18 cellular contexts compared by ENCODE assay signal in genomic region chr19:29560313-29561075, GRCh38. TPM values are rescaled to one million over a fixed set of nuclear protein-coding genes. Genes with fewer than 3 reads are reported as not detected.
"Had no signal": no experiment of that assay in that cellular context is flagged by ENCODE, and none has a peak within 500 bp of the region (broad histone marks: within the 10 kb centered on the region; RNA-seq: fewer than 3 reads in every experiment).

No MANE protein-coding gene starts in this region.

- H3K4me1 ChIP-seq: adrenal gland, suprapubic skin had no signal

- H3K36me3 ChIP-seq: adrenal gland, suprapubic skin had no signal

- H3K9me3 ChIP-seq: adrenal gland had no signal

- H3K27ac ChIP-seq: adrenal gland, hepatocyte, suprapubic skin had no signal

- H3K4me3 ChIP-seq: adrenal gland, hepatocyte, suprapubic skin had no signal

- H3K27me3 ChIP-seq: adrenal gland had no signal

- DNase-seq: activated CD4-positive, alpha-beta memory T cell treated with anti-CD3 and anti-CD28 coated beads for 36 hours; activated CD4-positive, alpha-beta T cell treated with anti-CD3 and anti-CD28 coated beads for 36 hours; activated CD8-positive, alpha-beta memory T cell treated with anti-CD3 and anti-CD28 coated beads, Interleukin-2, amount 10 ng/mL, durations not matched to agents 7 days and 5 days; activated effector memory CD4-positive, alpha-beta T cell treated with anti-CD3 and anti-CD28 coated beads, Interleukin-2, amount 50 U/mL, for 16 hours; activated T-cell treated with anti-CD3 and anti-CD28 coated beads, Interleukin-2, amount 50 U/mL, for 4 hours; kidney; left ventricle myocardium superior; naive thymus-derived CD8-positive, alpha-beta T cell; retina; stimulated activated CD4-positive, alpha-beta T cell treated with anti-CD3 and anti-CD28 coated beads, Interleukin-4, amount 100 ng/mL, for 1 hour; stimulated activated naive CD4-positive, alpha-beta T cell treated with Interleukin-2 at 50 U/mL for 16 hours; T-helper 2 cell; trophoblast cell had no signal

RNA-seq across cellular contexts. Expression of gene VSTM2B, which starts 34.7 kb away (rescaled TPM):
- total RNA-seq: activated CD4-positive, alpha-beta memory T cell treated with anti-CD3 and anti-CD28 coated beads for 36 hours; activated CD4-positive, alpha-beta T cell treated with anti-CD3 and anti-CD28 coated beads for 36 hours; activated CD8-positive, alpha-beta memory T cell treated with anti-CD3 and anti-CD28 coated beads, Interleukin-2, amount 10 ng/mL, durations not matched to agents 7 days and 5 days; activated T-cell treated with anti-CD3 and anti-CD28 coated beads, Interleukin-2, amount 50 U/mL, for 4 hours; adrenal gland; kidney; left ventricle myocardium superior; naive thymus-derived CD8-positive, alpha-beta T cell; skeletal muscle tissue; suprapubic skin had no signal
- polyA plus RNA-seq: esophagus had no signal
